ENCODE assay signal across 10 cellular contexts in the genomic region with DNA sequence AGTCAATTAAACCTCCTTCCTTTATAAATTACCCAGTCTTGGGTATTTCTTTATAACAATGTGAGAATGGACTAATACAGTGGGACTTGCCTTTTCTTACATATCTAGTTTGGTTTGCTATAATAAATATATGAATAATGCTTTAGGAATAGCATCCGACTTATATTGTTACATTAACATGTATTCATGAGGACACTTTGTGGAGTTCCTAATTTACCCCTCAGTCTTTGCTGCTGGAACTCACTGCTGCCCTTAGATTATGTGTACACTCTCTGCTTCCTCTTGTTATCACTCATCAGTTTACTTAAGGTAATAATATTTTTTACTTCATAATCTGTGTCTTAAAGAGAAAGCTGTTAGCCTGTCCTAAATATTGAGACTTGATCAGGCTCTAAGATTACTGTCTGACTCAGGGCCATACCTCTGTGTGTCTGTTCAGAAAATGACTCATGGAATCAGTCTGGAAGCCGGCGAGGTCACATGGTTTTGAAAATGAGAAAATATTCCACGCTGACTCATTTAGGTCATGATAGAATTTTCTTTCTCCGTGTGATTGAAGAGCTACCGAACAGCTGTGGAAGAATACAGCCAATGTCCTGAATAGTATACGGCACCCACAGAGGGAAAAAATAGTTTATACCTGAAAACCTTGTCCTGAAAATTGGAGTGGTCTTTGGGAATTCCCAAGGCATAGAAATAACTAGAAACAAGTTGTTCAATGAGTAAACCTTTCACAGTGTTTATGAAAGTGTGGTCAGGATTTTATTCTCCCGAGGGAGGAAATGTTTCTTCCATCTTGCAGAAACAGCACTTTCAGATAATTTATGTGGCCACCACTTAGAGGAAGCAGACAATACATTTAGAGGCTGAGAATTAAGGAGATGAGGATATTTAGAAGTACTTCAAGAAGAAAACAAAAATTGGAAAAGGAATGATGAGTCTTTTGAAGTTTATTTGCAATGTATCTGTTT.
A peak's percentile ranks its signal among the peaks of the same experiment; 100 is the strongest.
DNase-seq lines count a peak whose midpoint lies in the region; ATAC-seq lines count a peak whose summit lies in the region.
"Had no signal": no experiment of that assay in that cellular context is flagged by ENCODE, and none has a peak within 500 bp of the region (broad histone marks: within the 10 kb centered on the region; RNA-seq: fewer than 3 reads in every experiment).

No MANE protein-coding gene starts in this region.

- no peak overlapping the region for H3K18ac ChIP-seq in mesendoderm (ENCODE audit: low read length)

- H3K79me1 ChIP-seq in mesendoderm (ENCODE audit: low read length) = no peaks in the 10 kb centered on the region

- peaks cover 6% of the 10 kb centered on the region for H3K9me3 Mint-ChIP-seq in activated naive CD8-positive, alpha-beta T cell (ENCODE audit: low read depth)

- H3K27ac ChIP-seq in right cardiac atrium (ENCODE audit: low read length) = no peak overlapping the region
- no peak overlapping the region for H3K27ac ChIP-seq in mesendoderm (ENCODE audit: low read depth, low read length)

- no peak overlapping the region for H3K56ac ChIP-seq in mesendoderm (ENCODE audit: low read length)

- DNase-seq in COLO829 (ENCODE audit: low spot score) = peak; percentile 61
- peak; percentile 30 for DNase-seq in HK-2 (ENCODE audit: unreplicated experiment)
- DNase-seq in right cardiac atrium = peak; percentile 41 to 69 (median 52)
- peak; percentile 8 to 27 (median 22) for DNase-seq in stimulated activated CD4-positive, alpha-beta T cell treated with anti-CD3 and anti-CD28 coated beads, TNF-alpha, amount 100 ng/mL, for 48 hours (ENCODE audit: low read depth in 3 of 3)
- no peak for DNase-seq in mesendoderm
- no peak for DNase-seq in NCI-H2029 (lab: John Stamatoyannopoulos, UW)
- DNase-seq: naive B cell had no signal

- intact Hi-C loops in right cardiac atrium (cut with DNase I) = no loop called here

- no peak overlapping the region for H3K4me2 ChIP-seq in mesendoderm (ENCODE audit: low read length)

- no peak overlapping the region for H3K4ac ChIP-seq in mesendoderm (ENCODE audit: low read depth, low read length)

- H2BK5ac ChIP-seq in mesendoderm (ENCODE audit: low read length) = no peak overlapping the region

- no peak overlapping the region for H4K8ac ChIP-seq in mesendoderm (ENCODE audit: low read depth, low read length)

- no peak overlapping the region for H2AK5ac ChIP-seq in mesendoderm (ENCODE audit: low read length)

- no peak overlapping the region for H2BK15ac ChIP-seq in mesendoderm (replicated peaks; ENCODE audit: low read depth)

- peak overlapping the region; percentile 84 for H3K27ac Mint-ChIP-seq in activated naive CD8-positive, alpha-beta T cell
- H3K27ac Mint-ChIP-seq: IgD-negative memory B cell, naive B cell had no signal

- H3K4me1 ChIP-seq in right cardiac atrium (ENCODE audit: control insufficient read depth, insufficient read depth, low read length) = no peaks in the 10 kb centered on the region
- no peaks in the 10 kb centered on the region for H3K4me1 ChIP-seq in mesendoderm (ENCODE audit: control insufficient read depth, low read depth, low read length)

- no peaks in the 10 kb centered on the region for H3K9me3 ChIP-seq in right cardiac atrium (ENCODE audit: control insufficient read depth, low read length)

- H3K27me3 ChIP-seq in right cardiac atrium (ENCODE audit: control insufficient read depth, insufficient read depth) (no peaks in the 10 kb centered on the region), mesendoderm (ENCODE audit: insufficient read depth, low read length, poor library complexity) (no peaks in the 10 kb centered on the region)

- no peaks in the 10 kb centered on the region for H3K27me3 Mint-ChIP-seq in activated naive CD8-positive, alpha-beta T cell
- H3K27me3 Mint-ChIP-seq: IgD-negative memory B cell, naive B cell had no signal

- H3K79me2 ChIP-seq in mesendoderm (ENCODE audit: control insufficient read depth, insufficient read depth, low read length) = no peaks in the 10 kb centered on the region

- no peaks in the 10 kb centered on the region for H3K36me3 ChIP-seq in mesendoderm (ENCODE audit: control insufficient read depth, insufficient read depth, low read length)

- H2BK120ac ChIP-seq in mesendoderm (ENCODE audit: low read depth, low read length) = no peak overlapping the region

- H3K9ac ChIP-seq in mesendoderm (ENCODE audit: low read length) = no peak overlapping the region

- H3K4me3 ChIP-seq in right cardiac atrium (ENCODE audit: low read length) = peak overlapping the region; percentile 39
- no peak overlapping the region for H3K4me3 ChIP-seq in mesendoderm (ENCODE audit: low read length)

- peaks cover 2% of the 10 kb centered on the region for H3K36me3 Mint-ChIP-seq in activated naive CD8-positive, alpha-beta T cell
- H3K36me3 Mint-ChIP-seq: IgD-negative memory B cell had no signal

- peak overlapping the region; percentile 48 for H3K4me3 Mint-ChIP-seq in activated naive CD8-positive, alpha-beta T cell
- H3K4me3 Mint-ChIP-seq: naive B cell had no signal

- no peak overlapping the region for H4K5ac ChIP-seq in mesendoderm (ENCODE audit: low read length)

- no peak overlapping the region for H3K23ac ChIP-seq in mesendoderm (ENCODE audit: low read length)

- WGBS in right cardiac atrium = 32% methylated on average over 8 of the region's 8 CpGs
- no CpG with 5 or more reads among the region's 8 CpGs for WGBS in mesendoderm (ENCODE audit: extremely low coverage, insufficient coverage, low lambda C conversion rate)

- peaks cover 21% of the 10 kb centered on the region for H3K4me1 Mint-ChIP-seq in activated naive CD8-positive, alpha-beta T cell (ENCODE audit: low read depth)
- H3K4me1 Mint-ChIP-seq: naive B cell had no signal

- ATAC-seq in GM21360 (IDR thresholded peaks at IDR 0.05; ENCODE audit: unreplicated experiment) = peak; percentile 71
- ATAC-seq in right cardiac atrium = peak; percentile 93 to 98

Comparison
In these comparisons a context has a peak if more than half of its experiments do, and no peak if none do; other contexts are left out.
1. DNase-seq: peak in COLO829 (single experiment), HK-2 (single experiment), right cardiac atrium (3 of 3) and stimulated activated CD4-positive, alpha-beta T cell treated with anti-CD3 and anti-CD28 coated beads, TNF-alpha, amount 100 ng/mL, for 48 hours (3 of 3); none in mesendoderm (single experiment) and NCI-H2029 (single experiment).